25 cellular contexts compared by ENCODE assay signal in genomic region chr21:21187579-21187978, GRCh38.
"Had no signal": no experiment of that assay in that cellular context is flagged by ENCODE, and none has a peak within 500 bp of the region (broad histone marks: within the 10 kb centered on the region; RNA-seq: fewer than 3 reads in every experiment).

No MANE protein-coding gene starts in this region.

- H3K4me2 ChIP-seq: hepatocyte had no signal

- H3K27ac ChIP-seq: ascending aorta, hepatocyte, parathyroid adenoma, sigmoid colon, spleen, testis, upper lobe of right lung had no signal

- H3K36me3 ChIP-seq: ascending aorta, sigmoid colon, spleen, upper lobe of right lung had no signal

- H3K27me3 ChIP-seq: ascending aorta, hepatocyte, sigmoid colon, spleen, testis, upper lobe of right lung had no signal

- H3K4me1 ChIP-seq: ascending aorta, parathyroid adenoma, spleen, testis, upper lobe of right lung had no signal

- H3K36me3 Mint-ChIP-seq: stimulated activated memory B cell treated with anti-CD40 and anti-IgM and Interleukin-4, amounts not matched to agents 10 μg/mL and 1 μg/mL and 100 μg/mL, for 72 hours had no signal

- H3K4me1 Mint-ChIP-seq: stimulated activated memory B cell treated with anti-CD40 and anti-IgM and Interleukin-4, amounts not matched to agents 10 μg/mL and 1 μg/mL and 100 μg/mL, for 72 hours had no signal

- FAIRE-seq: bronchial epithelial cell, endometrium, islet of Langerhans had no signal

- H3K4me3 ChIP-seq: ascending aorta, hepatocyte, sigmoid colon, spleen, testis, upper lobe of right lung had no signal

- H3K9me3 Mint-ChIP-seq: stimulated activated memory B cell treated with anti-CD40 and anti-IgM and Interleukin-4, amounts not matched to agents 10 μg/mL and 1 μg/mL and 100 μg/mL, for 72 hours had no signal

- H3K27me3 Mint-ChIP-seq: activated CD4-positive, alpha-beta T cell treated with anti-CD3 and anti-CD28 coated beads, Interleukin-2, amount 10 ng/mL, durations not matched to agents 24 days and 14 days; stimulated activated memory B cell treated with anti-CD40 and anti-IgM and Interleukin-4, amounts not matched to agents 10 μg/mL and 1 μg/mL and 100 μg/mL, for 72 hours had no signal

- H2AFZ ChIP-seq: hepatocyte, parathyroid adenoma had no signal

- ATAC-seq: left cardiac atrium; naive thymus-derived CD4-positive, alpha-beta T cell; stimulated activated memory B cell treated with anti-CD40 and anti-IgM and Interleukin-4, amounts not matched to agents 10 μg/mL and 1 μg/mL and 100 μg/mL, for 72 hours; upper lobe of right lung had no signal

- H3K4me3 Mint-ChIP-seq: activated CD4-positive, alpha-beta T cell treated with anti-CD3 and anti-CD28 coated beads, Interleukin-2, amount 10 ng/mL, durations not matched to agents 24 days and 14 days; naive thymus-derived CD4-positive, alpha-beta T cell; stimulated activated memory B cell treated with anti-CD40 and anti-IgM and Interleukin-4, amounts not matched to agents 10 μg/mL and 1 μg/mL and 100 μg/mL, for 72 hours had no signal

- H3K9ac ChIP-seq: parathyroid adenoma had no signal

- H3K27ac Mint-ChIP-seq: activated CD4-positive, alpha-beta T cell treated with anti-CD3 and anti-CD28 coated beads, Interleukin-2, amount 10 ng/mL, durations not matched to agents 24 days and 14 days; naive thymus-derived CD4-positive, alpha-beta T cell; stimulated activated memory B cell treated with anti-CD40 and anti-IgM and Interleukin-4, amounts not matched to agents 10 μg/mL and 1 μg/mL and 100 μg/mL, for 72 hours had no signal

- H3K79me2 ChIP-seq: hepatocyte, parathyroid adenoma had no signal

- H3K9me3 ChIP-seq: ascending aorta, sigmoid colon, spleen, testis, upper lobe of right lung had no signal

- DNase-seq: activated CD4-positive, alpha-beta T cell treated with anti-CD3 and anti-CD28 coated beads, Interleukin-2, amount 10 ng/mL, durations not matched to agents 24 days and 14 days; activated CD8-positive, alpha-beta memory T cell treated with anti-CD3 and anti-CD28 coated beads for 24 hours; activated CD8-positive, alpha-beta memory T cell treated with anti-CD3 and anti-CD28 coated beads, Interleukin-2, amount 50 U/mL, for 48 hours; activated effector memory CD4-positive, alpha-beta T cell treated with anti-CD3 and anti-CD28 coated beads, Interleukin-2, amount 50 U/mL, for 16 hours; activated naive CD4-positive, alpha-beta T cell treated with anti-CD3 and anti-CD28 coated beads, Interleukin-2, amount 50 U/mL, for 16 hours; activated T-cell treated with anti-CD3 and anti-CD28 coated beads, Interleukin-2, amount 50 U/mL, for 48 hours; cerebellar nuclear complex; cortex of kidney; erythroblast; left cardiac atrium; mesendoderm; naive thymus-derived CD4-positive, alpha-beta T cell; sigmoid colon; spleen; stimulated activated CD4-positive, alpha-beta T cell treated with anti-CD3 and anti-CD28 coated beads, Interleukin-4, amount 100 ng/mL, for 4 hours; T1000; testis; upper lobe of right lung had no signal
